ENCODE assay signal across 24 cellular contexts in the genomic region with DNA sequence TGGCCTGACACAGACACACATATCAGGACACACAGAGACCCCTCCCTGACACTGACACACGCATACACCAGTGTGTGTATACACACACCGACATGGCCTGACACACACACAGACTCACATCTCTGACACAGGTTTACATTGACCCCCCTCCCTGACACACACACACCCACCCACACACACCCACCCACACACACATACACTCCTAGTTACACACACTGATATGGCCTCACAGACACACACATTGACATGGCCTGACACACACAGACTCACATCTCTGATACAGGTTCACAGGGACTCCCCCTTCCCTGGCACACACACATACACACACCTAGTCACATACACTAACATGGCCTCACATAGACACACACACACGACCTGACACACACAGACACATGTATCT. TPM values are rescaled to one million over a fixed set of nuclear protein-coding genes. Genes with fewer than 3 reads are reported as not detected.
DNase-seq lines count a peak whose midpoint lies in the region; ATAC-seq, FAIRE-seq and TF ChIP-seq lines count a peak whose summit lies in the region.
"Had no signal": no experiment of that assay in that cellular context is flagged by ENCODE, and none has a peak within 500 bp of the region (broad histone marks: within the 10 kb centered on the region; RNA-seq: fewer than 3 reads in every experiment).

No MANE protein-coding gene starts in this region.

- peaks cover 3% of the 10 kb centered on the region; the same call in 1 of the 2 replicates for H3K79me1 ChIP-seq in H1 (ENCODE audit: low read depth, low read length)

- 62% methylated on average over 3 of the region's 3 CpGs; no CpG with 5 or more reads in 1 of the 2 experiments for WGBS in H1 (ENCODE audit: extremely low coverage in 1 of 2, insufficient coverage in 1 of 2, insufficient read length in 1 of 2, insufficient replicate concordance in 2 of 2, low coverage in 1 of 2, low lambda C conversion rate in 2 of 2, missing lambda C conversion rate in 1 of 2), 2 experiments
- 47% methylated on average over 3 of the region's 3 CpGs for WGBS in right lobe of liver (ENCODE audit: insufficient coverage, low coverage, low lambda C conversion rate, missing lambda C conversion rate)

- H3K36me3 ChIP-seq in H1 (ENCODE audit: control insufficient read depth in 2 of 4, insufficient read depth in 4 of 4, low read length in 3 of 4), result peaks cover 0 to 4% (median 0%) of the 10 kb centered on the region in 4 experiments; a peak in 1 of 8 replicates
- no peaks in the 10 kb centered on the region for H3K36me3 ChIP-seq in right lobe of liver

- H2AFZ ChIP-seq in H1 (ENCODE audit: low read length), result no peak overlapping the region

- TF ChIP-seq EP300 in H1 (IDR thresholded peaks at IDR 0.05; ENCODE audit: borderline replicate concordance in 1 of 2, low read depth in 2 of 2, low read length in 2 of 2), result no peak

- H2AK5ac ChIP-seq in H1 (ENCODE audit: low read depth, low read length), result peak overlapping the region; percentile 100

- H3K4me2 ChIP-seq in H1 (ENCODE audit: insufficient read depth in 1 of 2, low read depth in 2 of 2, low read length in 2 of 2), result peak overlapping the region in 1 of 2 experiments; percentile 42; a peak in 2 of 4 replicates

- H3K9me3 ChIP-seq in H1 (ENCODE audit: insufficient read depth in 2 of 2, low read depth in 1 of 2, low read length in 1 of 2), result no peaks in the 10 kb centered on the region
- H3K9me3 ChIP-seq in right lobe of liver, result no peaks in the 10 kb centered on the region

- no peak overlapping the region for H3K4me3 Mint-ChIP-seq in natural killer cell treated with Interleukin-12 subunit alpha and Interleukin-12 subunit beta and Interleukin-15 and Interleukin-18, amount 100 ng/mL, for 72 hours
- H3K4me3 Mint-ChIP-seq in natural killer cell (no peak overlapping the region), nephron (peak overlapping the region in 1 of 3 experiments; percentile 53)

- no peak for TF ChIP-seq RAD21 in H1 (IDR thresholded peaks at IDR 0.05 in 1 of 2, conservative IDR thresholded peaks at IDR 0.05 in 1 of 2; ENCODE audit: low read depth in 2 of 2, low read length in 2 of 2)

- no peaks in the 10 kb centered on the region for H3K79me2 ChIP-seq in H1 (ENCODE audit: control insufficient read depth in 1 of 2, insufficient read depth in 2 of 2, low read length in 2 of 2)

- H3K27ac ChIP-seq in H1 (ENCODE audit: low read depth, low read length) (no peak overlapping the region), substantia nigra (ENCODE audit: low read depth, low read length, poor library complexity, severe bottlenecking) (no peak overlapping the region), right lobe of liver (no peak overlapping the region)
- H3K27ac ChIP-seq: 22Rv1 had no signal

- no peak overlapping the region for H3K14ac ChIP-seq in H1 (ENCODE audit: insufficient read length)

- H2BK120ac ChIP-seq in H1 (replicated peaks; ENCODE audit: low read depth, low read length), result no peak overlapping the region

- no peak overlapping the region for H3K27ac Mint-ChIP-seq in natural killer cell treated with Interleukin-12 subunit alpha and Interleukin-12 subunit beta and Interleukin-15 and Interleukin-18, amount 100 ng/mL, for 72 hours
- H3K27ac Mint-ChIP-seq in natural killer cell (no peak overlapping the region), nephron (peak overlapping the region in 2 of 3 experiments; percentile 23 to 32)

- peaks cover 4 to 25% of the 10 kb centered on the region in 2 experiments for H4K20me1 ChIP-seq in H1 (replicated peaks in 1 of 2; ENCODE audit: control insufficient read depth in 1 of 2, insufficient read depth in 2 of 2, low read length in 2 of 2)

- DNase-seq in natural killer cell treated with Interleukin-12 subunit alpha and Interleukin-12 subunit beta and Interleukin-15 and Interleukin-18, amount 100 ng/mL, for 72 hours (ENCODE audit: low spot score), result peak; percentile 25
- DNase-seq in natural killer cell (no peak), H1 (ENCODE audit: low read depth in 1 of 2, low spot score in 2 of 2) (no peak), substantia nigra (lab: John Stamatoyannopoulos, UW) (no peak), right lobe of liver (no peak), T1000 (lab: John Stamatoyannopoulos, UW) (no peak)
- DNase-seq in effector CD8-positive, alpha-beta T cell (lab: John Stamatoyannopoulos, UW), result no peak
- DNase-seq: C1 segment of cervical spinal cord; Calu3; CD8-positive, alpha-beta memory T cell; GDM1; GOT3; KBM-7; MM.1S; NCI-H1048; NCI-H1436 treated with DMSO at 0.1 percent for 48 hours; NCI-H1930; NCI-H2227 treated with DMSO at 0.1 percent for 48 hours; NCI-H510A; SIG-M5 had no signal

- H3K27me3 Mint-ChIP-seq in natural killer cell treated with Interleukin-12 subunit alpha and Interleukin-12 subunit beta and Interleukin-15 and Interleukin-18, amount 100 ng/mL, for 72 hours, result peaks cover 23 to 32% of the 10 kb centered on the region in 2 donors
- H3K27me3 Mint-ChIP-seq in natural killer cell (ENCODE audit: low read depth in 2 of 2) (peaks cover 0 to 21% of the 10 kb centered on the region in 2 donors), nephron (ENCODE audit: low read depth) (peaks cover 66% of the 10 kb centered on the region)

- H4K8ac ChIP-seq in H1 (ENCODE audit: extremely low read depth, insufficient read depth, low read length), result no peak overlapping the region

- peak overlapping the region; percentile 99 for H2BK12ac ChIP-seq in H1 (ENCODE audit: low read depth, low read length)

- no peak overlapping the region for H3K56ac ChIP-seq in H1 (replicated peaks; ENCODE audit: insufficient read length, low read depth, low read length)

- peaks cover 22% of the 10 kb centered on the region for H3K23me2 ChIP-seq in H1 (ENCODE audit: low read depth, low read length)

- peaks cover 9 to 17% of the 10 kb centered on the region in 2 donors for H3K4me1 Mint-ChIP-seq in natural killer cell treated with Interleukin-12 subunit alpha and Interleukin-12 subunit beta and Interleukin-15 and Interleukin-18, amount 100 ng/mL, for 72 hours (ENCODE audit: low read depth in 2 of 2)
- H3K4me1 Mint-ChIP-seq in natural killer cell (peaks cover 6 to 12% of the 10 kb centered on the region in 2 donors), nephron (peaks cover 21% of the 10 kb centered on the region)

- H3K4ac ChIP-seq in H1 (replicated peaks; ENCODE audit: insufficient read length, low read depth, low read length), result no peak overlapping the region

- no peak overlapping the region for H3K4me3 ChIP-seq in H1 (ENCODE audit: extremely low read depth in 1 of 4, insufficient read depth in 2 of 4, low read depth in 3 of 4, low read length in 4 of 4)
- no peak overlapping the region for H3K4me3 ChIP-seq in right lobe of liver

- H3K4me1 ChIP-seq in H1 (replicated peaks in 1 of 4; ENCODE audit: control insufficient read depth in 3 of 4, insufficient read depth in 4 of 4, low read length in 3 of 4) (peaks cover 0 to 11% (median 6%) of the 10 kb centered on the region in 4 experiments; a peak in 5 of 7 replicates), right lobe of liver (no peaks in the 10 kb centered on the region)

- peak overlapping the region; percentile 100 for H2BK15ac ChIP-seq in H1 (ENCODE audit: low read length)

- 0 out of 7 replicates have a peak overlapping the region, but pooled peaks of 1 of the 4 experiments have one; percentile 5 for H3K9ac ChIP-seq in H1 (replicated peaks in 1 of 4; ENCODE audit: extremely low read depth in 1 of 4, low read depth in 3 of 4, low read length in 3 of 4)

- H2BK5ac ChIP-seq in H1 (ENCODE audit: low read depth, low read length), result peak overlapping the region; percentile 60; the same call in 1 of the 2 replicates

- H4K91ac ChIP-seq in H1 (replicated peaks; ENCODE audit: insufficient read length, low read length), result peak overlapping the region; percentile 17

- H4K5ac ChIP-seq in H1 (ENCODE audit: insufficient read length, low read depth, low read length), result no peak overlapping the region

- peaks cover 5% of the 10 kb centered on the region for H3K36me3 Mint-ChIP-seq in natural killer cell treated with Interleukin-12 subunit alpha and Interleukin-12 subunit beta and Interleukin-15 and Interleukin-18, amount 100 ng/mL, for 72 hours
- no peaks in the 10 kb centered on the region for H3K36me3 Mint-ChIP-seq in natural killer cell
- no peaks in the 10 kb centered on the region for H3K36me3 Mint-ChIP-seq in nephron (ENCODE audit: low read depth)

- CTCF ChIA-PET in H1 (lab: Charles Lee; ENCODE audit: partially characterized antibody), result interaction anchor here (2.7 kb wide), 1 partner anchor 20 kb away, joined by 8 read pairs; no protein-coding TSS in a partner anchor

- intact Hi-C loops in natural killer cell (cut with micrococcal nuclease), result no loop called here
- intact Hi-C loops in right lobe of liver (cut with DNase I), result no loop called here

- H3K18ac ChIP-seq in H1 (ENCODE audit: extremely low read depth, low read length), result peak overlapping the region; percentile 32

- no peak overlapping the region for H3K23ac ChIP-seq in H1 (ENCODE audit: insufficient read length)

- POLR2A ChIA-PET in H1 (lab: Charles Lee; ENCODE audit: partially characterized antibody), result interaction anchor here (1.0 to 1.2 kb wide), 2 partner anchors 16 to 22 kb away, joined by 3 read pairs; no protein-coding TSS in a partner anchor

- FAIRE-seq in H1 (lab: Jason Lieb, UNC), result no peak
- FAIRE-seq: GM19239 had no signal

- peak overlapping the region; percentile 86 for H2BK20ac ChIP-seq in H1 (ENCODE audit: low read length)

- H3K27me3 ChIP-seq in H1 (replicated peaks in 1 of 4; ENCODE audit: control insufficient read depth in 3 of 4, extremely low read depth in 1 of 4, insufficient read depth in 3 of 4, low read length in 3 of 4) (peaks cover 27 to 62% (median 57%) of the 10 kb centered on the region in 4 experiments), right lobe of liver (no peaks in the 10 kb centered on the region)

- no peak for TF ChIP-seq CTCF in natural killer cell (IDR thresholded peaks at IDR 0.05)
- TF ChIP-seq CTCF in H1 (IDR thresholded peaks at IDR 0.05; ENCODE audit: control extremely low read depth in 1 of 3, insufficient read depth in 1 of 3, low read depth in 1 of 3, low read length in 3 of 3), result no peak
- no peak for TF ChIP-seq CTCF in nephron (IDR thresholded peaks at IDR 0.05; ENCODE audit: unreplicated experiment in 3 of 3)
- TF ChIP-seq CTCF in right lobe of liver (IDR thresholded peaks at IDR 0.05), result no peak

- no peaks in the 10 kb centered on the region for H3K9me3 Mint-ChIP-seq in natural killer cell treated with Interleukin-12 subunit alpha and Interleukin-12 subunit beta and Interleukin-15 and Interleukin-18, amount 100 ng/mL, for 72 hours
- H3K9me3 Mint-ChIP-seq in natural killer cell (no peaks in the 10 kb centered on the region), nephron (peaks cover 2% of the 10 kb centered on the region)
- H3K9me3 Mint-ChIP-seq: CD8-positive, alpha-beta memory T cell had no signal

- ATAC-seq in natural killer cell treated with Interleukin-12 subunit alpha and Interleukin-12 subunit beta and Interleukin-15 and Interleukin-18, amount 100 ng/mL, for 72 hours, result no peak
- ATAC-seq in natural killer cell (no peak), right lobe of liver (no peak)
- ATAC-seq: SK-N-SH treated with all-trans-retinoic acid at 6 μM for 48 hours had no signal

- no peak for TF ChIP-seq POLR2A in H1 (IDR thresholded peaks at IDR 0.05; ENCODE audit: control extremely low read depth in 1 of 2, low read depth in 2 of 2, low read length in 2 of 2)
- TF ChIP-seq POLR2A in right lobe of liver (IDR thresholded peaks at IDR 0.05), result no peak

RNA-seq across cellular contexts. Expression of a gene that starts 4.4 kb away (rescaled TPM):
- under 1 TPM; 0.31 to 0.89 TPM for total RNA-seq in natural killer cell treated with Interleukin-12 subunit alpha and Interleukin-12 subunit beta and Interleukin-15 and Interleukin-18, amount 100 ng/mL, for 72 hours
- total RNA-seq in natural killer cell (1 to 10 TPM in 2 of 3 donors, under 1 TPM in 1; 0.61 to 2.1 (median 1.3) TPM), right lobe of liver (10 to 100 TPM; 20.3 to 40.0 (median 26.7) TPM)
- 0.20 and 0.27 TPM in 2 replicates for total RNA-seq in H1 (2021; fragmentation: NEBNext Ultra II Directional; extraction: Animal tissue kit (Norgen Biotek cat#: 25700))
- 0.03 and 0.08 TPM in 2 replicates for polyA plus RNA-seq in H1 (2011; rRNA removed)
- 0.05 TPM for polyA plus RNA-seq in H1 (2011; cell fraction: cytosol; rRNA removed)
- 0.14 TPM for polyA plus RNA-seq in H1 (2011; cell fraction: nucleus; rRNA removed)
- 0.09 to 0.22 TPM (median 0.12 TPM) in 3 of 4 replicates, not detected in the other for polyA plus RNA-seq in H1 (2012, experiment 1 of 2)
- 0.07 TPM for polyA plus RNA-seq in H1 (2012, experiment 2 of 2)
- 0.26 TPM for polyA plus RNA-seq in H1 (2013, experiment 1 of 2)
- polyA plus RNA-seq in H1 (2013, experiment 2 of 2), result 0.18 TPM
- 0.02 and 0.13 TPM in 2 replicates for polyA minus RNA-seq in H1 (2011; rRNA and poly(A)+ RNA removed)
- not detected for polyA minus RNA-seq in H1 (2011; cell fraction: cytosol; rRNA and poly(A)+ RNA removed)
- polyA minus RNA-seq in H1 (2011; cell fraction: nucleus; rRNA and poly(A)+ RNA removed), result 0.40 TPM

RNA-seq across cellular contexts. Expression of a gene that starts 21.5 kb away (rescaled TPM):
- total RNA-seq in natural killer cell treated with Interleukin-12 subunit alpha and Interleukin-12 subunit beta and Interleukin-15 and Interleukin-18, amount 100 ng/mL, for 72 hours, result not detected
- total RNA-seq in natural killer cell (not detected), right lobe of liver (not detected)
- 0.17 and 0.25 TPM in 2 replicates for total RNA-seq in H1 (2021; fragmentation: NEBNext Ultra II Directional; extraction: Animal tissue kit (Norgen Biotek cat#: 25700))
- 0.13 and 0.14 TPM in 2 replicates for polyA plus RNA-seq in H1 (2011; rRNA removed)
- polyA plus RNA-seq in H1 (2011; cell fraction: cytosol; rRNA removed), result 0.23 TPM
- polyA plus RNA-seq in H1 (2011; cell fraction: nucleus; rRNA removed), result 0.29 TPM
- polyA plus RNA-seq in H1 (2012, experiment 1 of 2), result 0.25 to 0.41 TPM (median 0.35 TPM) in 4 replicates
- polyA plus RNA-seq in H1 (2012, experiment 2 of 2), result not detected
- polyA plus RNA-seq in H1 (2013, experiment 1 of 2), result 0.20 TPM
- polyA plus RNA-seq in H1 (2013, experiment 2 of 2), result 0.18 TPM
- 0.32 TPM in 2 replicates for polyA minus RNA-seq in H1 (2011; rRNA and poly(A)+ RNA removed)
- polyA minus RNA-seq in H1 (2011; cell fraction: cytosol; rRNA and poly(A)+ RNA removed), result not detected
- not detected for polyA minus RNA-seq in H1 (2011; cell fraction: nucleus; rRNA and poly(A)+ RNA removed)
- total RNA-seq: CD8-positive, alpha-beta memory T cell had no signal
- polyA plus RNA-seq: CD8-positive, alpha-beta memory T cell had no signal

RNA-seq across cellular contexts. Expression of a gene that starts 33.8 kb away (rescaled TPM):
- total RNA-seq in natural killer cell treated with Interleukin-12 subunit alpha and Interleukin-12 subunit beta and Interleukin-15 and Interleukin-18, amount 100 ng/mL, for 72 hours, result 10 to 100 TPM; 15.9 to 32.3 TPM
- total RNA-seq in natural killer cell, result 1 to 10 TPM; 5.3 to 7.1 (median 5.7) TPM
- 42.2 and 45.5 TPM in 2 replicates for total RNA-seq in H1 (2021; fragmentation: NEBNext Ultra II Directional; extraction: Animal tissue kit (Norgen Biotek cat#: 25700))
- 42.6 and 58.5 TPM in 2 replicates for polyA plus RNA-seq in H1 (2011; rRNA removed)
- polyA plus RNA-seq in H1 (2011; cell fraction: cytosol; rRNA removed), result 69.9 TPM
- 48.3 TPM for polyA plus RNA-seq in H1 (2011; cell fraction: nucleus; rRNA removed)
- 29.8 to 63.8 TPM (median 59.7 TPM) in 4 replicates for polyA plus RNA-seq in H1 (2012, experiment 1 of 2)
- 33.7 TPM for polyA plus RNA-seq in H1 (2012, experiment 2 of 2)
- 51.0 TPM for polyA plus RNA-seq in H1 (2013, experiment 1 of 2)
- polyA plus RNA-seq in H1 (2013, experiment 2 of 2), result 51.7 TPM
- polyA minus RNA-seq in H1 (2011; rRNA and poly(A)+ RNA removed), result 3.9 and 4.2 TPM in 2 replicates
- 18.5 TPM for polyA minus RNA-seq in H1 (2011; cell fraction: cytosol; rRNA and poly(A)+ RNA removed)
- polyA minus RNA-seq in H1 (2011; cell fraction: nucleus; rRNA and poly(A)+ RNA removed), result 9.9 TPM
- 10 to 100 TPM in 3 of 6 experiments, 1 to 10 TPM in 3; 7.7 to 29.3 (median 10.0) TPM for total RNA-seq in right lobe of liver

RNA-seq across cellular contexts. Expression of a gene that starts 45.2 kb away (rescaled TPM):
- 100 to 1,000 TPM; 112 to 148 TPM for total RNA-seq in natural killer cell treated with Interleukin-12 subunit alpha and Interleukin-12 subunit beta and Interleukin-15 and Interleukin-18, amount 100 ng/mL, for 72 hours
- total RNA-seq in natural killer cell (10 to 100 TPM; 79.2 to 81.2 (median 80.3) TPM), right lobe of liver (10 to 100 TPM; 37.8 to 69.0 (median 52.9) TPM)
- total RNA-seq in H1 (2021; fragmentation: NEBNext Ultra II Directional; extraction: Animal tissue kit (Norgen Biotek cat#: 25700)), result 73.3 and 76.1 TPM in 2 replicates
- 40.0 and 80.1 TPM in 2 replicates for polyA plus RNA-seq in H1 (2011; rRNA removed)
- polyA plus RNA-seq in H1 (2011; cell fraction: cytosol; rRNA removed), result 55.5 TPM
- 103 TPM for polyA plus RNA-seq in H1 (2011; cell fraction: nucleus; rRNA removed)
- 80.4 to 113 TPM (median 97.5 TPM) in 4 replicates for polyA plus RNA-seq in H1 (2012, experiment 1 of 2)
- polyA plus RNA-seq in H1 (2012, experiment 2 of 2), result 81.2 TPM
- polyA plus RNA-seq in H1 (2013, experiment 1 of 2), result 109 TPM
- 104 TPM for polyA plus RNA-seq in H1 (2013, experiment 2 of 2)
- 20.4 and 29.3 TPM in 2 replicates for polyA minus RNA-seq in H1 (2011; rRNA and poly(A)+ RNA removed)
- polyA minus RNA-seq in H1 (2011; cell fraction: cytosol; rRNA and poly(A)+ RNA removed), result 60.7 TPM
- polyA minus RNA-seq in H1 (2011; cell fraction: nucleus; rRNA and poly(A)+ RNA removed), result 34.6 TPM

RNA-seq across cellular contexts. Expression of a gene that starts 52.4 kb away (rescaled TPM):
- total RNA-seq in natural killer cell treated with Interleukin-12 subunit alpha and Interleukin-12 subunit beta and Interleukin-15 and Interleukin-18, amount 100 ng/mL, for 72 hours, result 1,000 to 10,000 TPM; 1,328 to 1,513 TPM
- total RNA-seq in natural killer cell (100 to 1,000 TPM; 588 to 813 (median 763) TPM), right lobe of liver (1,000 to 10,000 TPM in 3 of 6 experiments, 100 to 1,000 TPM in 3; 771 to 1,471 (median 1,008) TPM)
- total RNA-seq in H1 (2021; fragmentation: NEBNext Ultra II Directional; extraction: Animal tissue kit (Norgen Biotek cat#: 25700)), result 1,155 and 1,177 TPM in 2 replicates
- polyA plus RNA-seq in H1 (2011; rRNA removed), result 418 and 591 TPM in 2 replicates
- polyA plus RNA-seq in H1 (2011; cell fraction: cytosol; rRNA removed), result 688 TPM
- 550 TPM for polyA plus RNA-seq in H1 (2011; cell fraction: nucleus; rRNA removed)
- polyA plus RNA-seq in H1 (2012, experiment 1 of 2), result 1,095 to 1,152 TPM (median 1,124 TPM) in 4 replicates
- polyA plus RNA-seq in H1 (2012, experiment 2 of 2), result 936 TPM
- 1,404 TPM for polyA plus RNA-seq in H1 (2013, experiment 1 of 2)
- 1,687 TPM for polyA plus RNA-seq in H1 (2013, experiment 2 of 2)
- 818 and 963 TPM in 2 replicates for polyA minus RNA-seq in H1 (2011; rRNA and poly(A)+ RNA removed)
- 466 TPM for polyA minus RNA-seq in H1 (2011; cell fraction: cytosol; rRNA and poly(A)+ RNA removed)
- 318 TPM for polyA minus RNA-seq in H1 (2011; cell fraction: nucleus; rRNA and poly(A)+ RNA removed)

Comparison
In these comparisons a context has a peak if more than half of its experiments do, and no peak if none do; other contexts are left out.
1. H3K27ac Mint-ChIP-seq: peak in nephron (2 of 3); none in natural killer cell treated with Interleukin-12 subunit alpha and Interleukin-12 subunit beta and Interleukin-15 and Interleukin-18, amount 100 ng/mL, for 72 hours (0 of 2) and natural killer cell (0 of 2).
2. RNA of a gene that starts 4.4 kb away (total RNA-seq): 20.3 to 40.0 TPM in right lobe of liver; 0.61 to 2.1 TPM in natural killer cell, 0.31 to 0.89 TPM in natural killer cell treated with Interleukin-12 subunit alpha and Interleukin-12 subunit beta and Interleukin-15 and Interleukin-18, amount 100 ng/mL, for 72 hours and 0.20 to 0.27 TPM in H1; every median in the first group is over 4 times any median in the second.